Comparison of ENCODE assay signal across 11 cellular contexts in genomic region chr21:42674351-42674940, GRCh38. TPM values are rescaled to one million over a fixed set of nuclear protein-coding genes. Genes with fewer than 3 reads are reported as not detected.
DNase-seq lines count a peak whose midpoint lies in the region; ATAC-seq and TF ChIP-seq lines count a peak whose summit lies in the region.
"Had no signal": no experiment of that assay in that cellular context is flagged by ENCODE, and none has a peak within 500 bp of the region (broad histone marks: within the 10 kb centered on the region; RNA-seq: fewer than 3 reads in every experiment).

No MANE protein-coding gene starts in this region.

- H3K36me3 Mint-ChIP-seq in MCF 10A (ENCODE audit: insufficient read depth, unreplicated experiment), result no peaks in the 10 kb centered on the region
- H3K36me3 Mint-ChIP-seq: memory B cell had no signal

- intact Hi-C loops in MCF 10A (cut with micrococcal nuclease), result no loop called here

- 32% methylated on average over 9 of the region's 14 CpGs for WGBS in hepatocyte (ENCODE audit: low lambda C conversion rate, missing lambda C conversion rate)
- WGBS in smooth muscle cell (ENCODE audit: low lambda C conversion rate), result 17% methylated on average over 14 of the region's 14 CpGs

- H4K20me1 ChIP-seq in hepatocyte (ENCODE audit: insufficient read depth, poor library complexity, severe bottlenecking) (no peaks in the 10 kb centered on the region), smooth muscle cell (ENCODE audit: low read depth) (peaks cover 52% of the 10 kb centered on the region)

- H3K27ac ChIP-seq in hepatocyte, result peak overlapping the region; percentile 87
- peak overlapping the region; percentile 81 for H3K27ac ChIP-seq in smooth muscle cell (ENCODE audit: low read depth)

- peaks cover 23% of the 10 kb centered on the region for H3K79me2 ChIP-seq in hepatocyte
- no peaks in the 10 kb centered on the region for H3K79me2 ChIP-seq in smooth muscle cell (ENCODE audit: low read depth)

- peaks cover 59% of the 10 kb centered on the region for H3K4me1 ChIP-seq in hepatocyte (ENCODE audit: insufficient read depth)
- H3K4me1 ChIP-seq in smooth muscle cell (ENCODE audit: low read depth), result peaks cover 46% of the 10 kb centered on the region

- H3K27me3 ChIP-seq in hepatocyte, result no peaks in the 10 kb centered on the region
- H3K27me3 ChIP-seq in smooth muscle cell (ENCODE audit: low read depth), result no peaks in the 10 kb centered on the region

- CTCF ChIA-PET in MCF 10A (lab: Yijun Ruan, JAX), result no interaction called here

- no peaks in the 10 kb centered on the region for H3K9me2 ChIP-seq in hepatocyte (replicated peaks; ENCODE audit: insufficient read depth)

- no peak for TF ChIP-seq POLR2A in NB4 (IDR thresholded peaks at IDR 0.05; ENCODE audit: extremely low read depth, insufficient read length)

- TF ChIP-seq CTCF in NB4 (IDR thresholded peaks at IDR 0.05; ENCODE audit: low read depth, low read length), result no peak
- no peak for TF ChIP-seq CTCF in hepatocyte (IDR thresholded peaks at IDR 0.05; ENCODE audit: poor library complexity)
- no peak for TF ChIP-seq CTCF in smooth muscle cell (IDR thresholded peaks at IDR 0.05; ENCODE audit: borderline replicate concordance, insufficient read depth, poor library complexity, severe bottlenecking)
- TF ChIP-seq CTCF in MCF 10A (IDR thresholded peaks at IDR 0.05; ENCODE audit: unreplicated experiment), result no peak

- H3K9me3 ChIP-seq in hepatocyte (ENCODE audit: low read depth) (no peaks in the 10 kb centered on the region), smooth muscle cell (replicated peaks; ENCODE audit: low read depth) (no peaks in the 10 kb centered on the region)

- no peaks in the 10 kb centered on the region for H3K9me3 Mint-ChIP-seq in MCF 10A (ENCODE audit: unreplicated experiment)
- H3K9me3 Mint-ChIP-seq: memory B cell; T-helper 1 cell treated with Interleukin-12 subunit alpha and Interleukin-12 subunit beta and Interleukin-4 antibody, amounts not matched to agents 30 μg/mL and 1 μg/mL, for 36 hours had no signal

- no TSS peak for BruUV-seq in MCF 10A (replicated peaks; lab: Mats Ljungman, UMichigan)

- DNase-seq in NB4 (ENCODE audit: low read depth), result peak; percentile 96
- DNase-seq in SK-N-DZ (ENCODE audit: low spot score), result peak; percentile 24
- peak; percentile 76 for DNase-seq in hepatocyte (ENCODE audit: low spot score)
- DNase-seq in smooth muscle cell (lab: John Stamatoyannopoulos, UW; ENCODE audit: unreplicated experiment), result peak; percentile 42
- no peak for DNase-seq in activated naive CD4-positive, alpha-beta T cell (lab: John Stamatoyannopoulos, UW)
- DNase-seq in NCI-H187 (lab: John Stamatoyannopoulos, UW), result no peak
- DNase-seq in MCF 10A (ENCODE audit: unreplicated experiment), result no peak
- DNase-seq: EL had no signal

- POLR2A ChIA-PET in MCF 10A (lab: Yijun Ruan, JAX), result no interaction called here

- H3K9ac ChIP-seq in smooth muscle cell (ENCODE audit: low read depth), result no peak overlapping the region

- no peak overlapping the region for H3K4me3 Mint-ChIP-seq in MCF 10A (ENCODE audit: unreplicated experiment)
- H3K4me3 Mint-ChIP-seq: memory B cell; T-helper 1 cell treated with Interleukin-12 subunit alpha and Interleukin-12 subunit beta and Interleukin-4 antibody, amounts not matched to agents 30 μg/mL and 1 μg/mL, for 36 hours had no signal

- H3K27me3 Mint-ChIP-seq in MCF 10A (ENCODE audit: insufficient read depth, unreplicated experiment), result peaks cover 5% of the 10 kb centered on the region

- H3K4me3 ChIP-seq in NB4 (ENCODE audit: low read depth, low read length), result peak overlapping the region; percentile 25
- H3K4me3 ChIP-seq in hepatocyte, result no peak overlapping the region
- peak overlapping the region; percentile 21 for H3K4me3 ChIP-seq in smooth muscle cell

- H3K4me1 Mint-ChIP-seq in MCF 10A (ENCODE audit: insufficient read depth, unreplicated experiment), result peaks cover 4% of the 10 kb centered on the region
- H3K4me1 Mint-ChIP-seq: memory B cell had no signal

- H3K36me3 ChIP-seq in hepatocyte (replicated peaks; ENCODE audit: insufficient read depth, low read depth) (no peaks in the 10 kb centered on the region), smooth muscle cell (ENCODE audit: low read depth) (no peaks in the 10 kb centered on the region)

- H2AFZ ChIP-seq in hepatocyte (no peak overlapping the region), smooth muscle cell (ENCODE audit: low read depth) (no peak overlapping the region)

- H3F3A ChIP-seq in smooth muscle cell (ENCODE audit: low read depth), result peaks cover 34% of the 10 kb centered on the region

- H3K27ac Mint-ChIP-seq in MCF 10A (ENCODE audit: low read depth, unreplicated experiment), result no peak overlapping the region
- H3K27ac Mint-ChIP-seq: memory B cell; T-helper 1 cell treated with Interleukin-12 subunit alpha and Interleukin-12 subunit beta and Interleukin-4 antibody, amounts not matched to agents 30 μg/mL and 1 μg/mL, for 36 hours had no signal

- no peak for ATAC-seq in HG03045 (IDR thresholded peaks at IDR 0.05; ENCODE audit: unreplicated experiment)

- H3K4me2 ChIP-seq in hepatocyte (peak overlapping the region; percentile 72), smooth muscle cell (peak overlapping the region; percentile 68)

RNA-seq across cellular contexts. Expression of gene PDE9A, which starts 21.0 kb away (rescaled TPM):
- polyA plus RNA-seq in SK-N-DZ (2014; cell fraction: cytosol; rRNA removed), result 8.4 and 8.6 TPM in 2 replicates
- polyA plus RNA-seq in SK-N-DZ (2014; cell fraction: nucleus; rRNA removed), result 3.4 and 6.5 TPM in 2 replicates
- total RNA-seq in hepatocyte, result 19.6 and 21.0 TPM in 2 replicates
- polyA plus RNA-seq in hepatocyte, result 14.3 and 18.2 TPM in 2 replicates
- total RNA-seq in smooth muscle cell, result 9.6 and 12.3 TPM in 2 replicates
- polyA plus RNA-seq in smooth muscle cell, result 4.3 and 7.3 TPM in 2 replicates
- total RNA-seq in MCF 10A (2022), result not detected in 2 replicates

Comparison
In these comparisons a context has a peak if more than half of its experiments do, and no peak if none do; other contexts are left out.
1. DNase-seq: peak in NB4 (single experiment), SK-N-DZ (single experiment), hepatocyte (single experiment) and smooth muscle cell (single experiment); none in activated naive CD4-positive, alpha-beta T cell (0 of 4), NCI-H187 (0 of 2) and MCF 10A (single experiment).